In the genomic region with DNA sequence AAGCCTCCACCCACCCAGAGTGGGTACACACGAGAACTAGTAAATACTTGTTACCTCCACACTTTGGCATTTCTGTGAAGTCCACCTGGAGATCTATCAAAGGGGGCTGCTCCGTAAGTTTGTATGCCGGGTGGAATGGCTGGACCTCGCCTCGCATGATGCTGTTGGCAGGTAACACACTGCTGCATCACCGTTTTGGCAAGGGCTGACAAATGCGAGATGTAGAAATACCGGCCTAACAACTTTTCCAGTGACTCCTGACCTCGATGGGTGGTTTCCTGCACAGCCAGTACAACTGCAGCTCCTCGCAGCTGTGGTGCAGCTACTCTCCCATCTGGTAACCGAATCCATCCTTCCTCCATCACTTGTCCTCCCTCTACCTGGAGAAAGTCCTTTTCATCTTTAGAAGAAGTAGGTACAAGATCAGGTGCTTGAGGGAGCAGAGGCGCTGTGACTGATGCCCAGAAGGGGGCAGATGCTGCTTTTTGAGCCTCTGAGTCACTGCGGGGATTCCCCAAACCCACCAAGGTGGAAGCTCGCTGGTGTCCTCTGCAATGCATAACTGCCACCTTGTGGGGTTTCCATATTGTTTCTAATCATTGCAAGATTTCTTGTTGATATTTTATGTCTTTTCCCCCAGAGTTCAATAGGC, we compare ENCODE assay signal across 8 cellular contexts. TPM values are rescaled to one million over a fixed set of nuclear protein-coding genes. Genes with fewer than 3 reads are reported as not detected.
A peak's percentile ranks its signal among the peaks of the same experiment; 100 is the strongest.
DNase-seq lines count a peak whose midpoint lies in the region; ATAC-seq and TF ChIP-seq lines count a peak whose summit lies in the region.
"Not testable (repeated sequence)": the region's sequence is repeated elsewhere in the genome, so short reads cannot be mapped to it uniquely, and the experiment has no call there.

No MANE protein-coding gene starts in this region.

- not testable (repeated sequence) for H3K27me3 ChIP-seq in BE2C; HCT116 (ENCODE audit: insufficient read depth, low read length); OCI-LY1 (ENCODE audit: insufficient read depth, low read length); foreskin keratinocyte

- intact Hi-C loops in HCT116 (cut with micrococcal nuclease): not testable (repeated sequence)

- not testable (repeated sequence) for H3K27ac ChIP-seq in HCT116 (ENCODE audit: low read depth, low read length); OCI-LY1 (ENCODE audit: low read depth, low read length, poor library complexity, severe bottlenecking); foreskin keratinocyte

- H3K9me3 ChIP-seq in BE2C; HCT116 (ENCODE audit: control insufficient read depth in 1 of 2, insufficient read depth in 1 of 2, low read depth in 1 of 2, low read length in 2 of 2); OCI-LY1 (ENCODE audit: low read length): not testable (repeated sequence)

- not testable (repeated sequence) for H3K79me2 ChIP-seq in HCT116 (ENCODE audit: insufficient read depth, low read length); OCI-LY1 (ENCODE audit: insufficient read depth, low read length)

- not testable (repeated sequence) for ATAC-seq in HCT116, foreskin keratinocyte

- not testable (repeated sequence) for BruUV-seq in HCT116 (replicated peaks; lab: Mats Ljungman, UMichigan)

- peak; percentile 34 for DNase-seq in BE2C
- not testable (repeated sequence) for DNase-seq in HCT116 (ENCODE audit: low read depth, low spot score)
- peak; percentile 61 to 69 for DNase-seq in activated CD4-positive, alpha-beta T cell treated with anti-CD3 and anti-CD28 coated beads, Interleukin-2, amount 50 U/mL, for 48 hours
- DNase-seq in activated naive CD4-positive, alpha-beta T cell treated with Interleukin-2 at 50 U/mL for 16 hours: peak; percentile 66
- peak; percentile 36 to 73 for DNase-seq in foreskin keratinocyte
- DNase-seq in stimulated activated CD4-positive, alpha-beta T cell treated with anti-CD3 and anti-CD28 coated beads, Interleukin-12 subunit alpha, Interleukin-12 subunit beta, amount 100 ng/mL, for 4 hours: peak; percentile 20
- peak; percentile 66 for DNase-seq in stimulated activated CD8-positive, alpha-beta memory T cell treated with anti-CD3 and anti-CD28 coated beads, Interleukin-4, amount 100 ng/mL, for 48 hours

- not testable (repeated sequence) for H3K9me2 ChIP-seq in HCT116 (ENCODE audit: insufficient read depth); OCI-LY1 (ENCODE audit: low read depth, low read length)

- TF ChIP-seq CTCF in BE2C (IDR thresholded peaks at IDR 0.05; ENCODE audit: low read depth, low read length): peak; percentile 50
- peak; percentile 25 to 42 (median 31); a peak in 5 of 6 replicates for TF ChIP-seq CTCF in HCT116 (IDR thresholded peaks at IDR 0.05 in 2 of 3, conservative IDR thresholded peaks at IDR 0.05 in 1 of 3; ENCODE audit: borderline replicate concordance in 1 of 3, insufficient read depth in 1 of 3, low read depth in 2 of 3, low read length in 2 of 3)
- TF ChIP-seq CTCF in OCI-LY1 (IDR thresholded peaks at IDR 0.05; ENCODE audit: low read length): peak; percentile 48
- peak; percentile 49 for TF ChIP-seq CTCF in foreskin keratinocyte (conservative IDR thresholded peaks at IDR 0.05)

- peak; percentile 50 for TF ChIP-seq RAD21 in HCT116 (IDR thresholded peaks at IDR 0.05; ENCODE audit: low read depth)

- H3K4me1 ChIP-seq in BE2C; OCI-LY1 (ENCODE audit: insufficient read depth, low read length, severe bottlenecking); foreskin keratinocyte: not testable (repeated sequence)
- peaks cover 0 to 15% of the 10 kb centered on the region in 2 experiments for H3K4me1 ChIP-seq in HCT116 (ENCODE audit: control insufficient read depth in 1 of 2, insufficient read depth in 2 of 2, low read length in 2 of 2)

- CTCF ChIA-PET in HCT116 (lab: Charles Lee): interaction anchor here (0.6 kb wide), 1 partner anchor 1818 kb away, joined by 3 read pairs; no protein-coding TSS in a partner anchor

- not testable (repeated sequence) for H3K36me3 ChIP-seq in BE2C; HCT116 (ENCODE audit: control insufficient read depth in 1 of 2, insufficient read depth in 2 of 2, low read length in 2 of 2); OCI-LY1 (ENCODE audit: insufficient read depth, low read length)

- H3K4me2 ChIP-seq in HCT116 (ENCODE audit: low read length); OCI-LY1 (ENCODE audit: low read length): not testable (repeated sequence)

- H3K9ac ChIP-seq in HCT116 (ENCODE audit: low read length); OCI-LY1 (ENCODE audit: low read length): not testable (repeated sequence)

- H2AFZ ChIP-seq in HCT116 (ENCODE audit: low read depth, low read length, poor library complexity, severe bottlenecking); OCI-LY1 (ENCODE audit: low read length): not testable (repeated sequence)

- H3F3A ChIP-seq in OCI-LY1 (ENCODE audit: insufficient read depth, low read length): not testable (repeated sequence)

- RAD21 ChIA-PET in HCT116 (lab: Charles Lee; ENCODE audit: low non-redundant PET in 1 of 2, low total read pairs in 2 of 2, uncharacterized antibody in 2 of 2, unreplicated experiment in 2 of 2): not testable (repeated sequence)

- POLR2A ChIA-PET in HCT116 (lab: Charles Lee): not testable (repeated sequence)

- H3K4me3 ChIP-seq in BE2C (ENCODE audit: low read depth, low read length); HCT116 (replicated peaks in 1 of 2; ENCODE audit: low read depth in 1 of 2, low read length in 2 of 2); OCI-LY1 (ENCODE audit: low read depth, low read length, poor library complexity, severe bottlenecking): not testable (repeated sequence)

- TF ChIP-seq POLR2A in HCT116 (IDR thresholded peaks at IDR 0.05; ENCODE audit: borderline replicate concordance, extremely low read depth, insufficient read depth, insufficient read length): not testable (repeated sequence)

- H4K20me1 ChIP-seq in HCT116 (ENCODE audit: insufficient read depth); OCI-LY1 (ENCODE audit: insufficient read depth, low read length): not testable (repeated sequence)

TF ChIP-seq in HCT116, 20 proteins besides CTCF, POLR2A, EP300 and RAD21:
- TF ChIP-seq CBX3 (IDR thresholded peaks at IDR 0.05; ENCODE audit: low read depth) (0 out of 2 replicates have a peak, but pooled peaks have one; percentile 27), SP1 (IDR thresholded peaks at IDR 0.05; ENCODE audit: low read depth) (peak; percentile 34; the same call in 1 of the 2 replicates)
- TF ChIP-seq, protein P1, sequence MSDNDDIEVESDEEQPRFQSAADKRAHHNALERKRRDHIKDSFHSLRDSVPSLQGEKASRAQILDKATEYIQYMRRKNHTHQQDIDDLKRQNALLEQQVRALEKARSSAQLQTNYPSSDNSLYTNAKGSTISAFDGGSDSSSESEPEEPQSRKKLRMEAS (IDR thresholded peaks at IDR 0.05): peak; percentile 44; the same call in 1 of the 2 replicates

RNA-seq across cellular contexts. Expression of a gene that starts 40.9 kb away (rescaled TPM):
- 12.8 TPM for polyA plus RNA-seq in BE2C (2012; ENCODE audit: insufficient read depth, insufficient read length, low read depth)
- total RNA-seq in HCT116 (2021; ENCODE audit: unreplicated experiment): 32.0 TPM
- polyA plus RNA-seq in HCT116 (2012): 23.3 and 23.7 TPM in 2 replicates
- total RNA-seq in foreskin keratinocyte: 14.3 and 15.1 TPM in 2 replicates
- 7.2 and 7.6 TPM in 2 replicates for polyA plus RNA-seq in foreskin keratinocyte
